ENCODE assay signal across 1 cellular context in the genomic region with DNA sequence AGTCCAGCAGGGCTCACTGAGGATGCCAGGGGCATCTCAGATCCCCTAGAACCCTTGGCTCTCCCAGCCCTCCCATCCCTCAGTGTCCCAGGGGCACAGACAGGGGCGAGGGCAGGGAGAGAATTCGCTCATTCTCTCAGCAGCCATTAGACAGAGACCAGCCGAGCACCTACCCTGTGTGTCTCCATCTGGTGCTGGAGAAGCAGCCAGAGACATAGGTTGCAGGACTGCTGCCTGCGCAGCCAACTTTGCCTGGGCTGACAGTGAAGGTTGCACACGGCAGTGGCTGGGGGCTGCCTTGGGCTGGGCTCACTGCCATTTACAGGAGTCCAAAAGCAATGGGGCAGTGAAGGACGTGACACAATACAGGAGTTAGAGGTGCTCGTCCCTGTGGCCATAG.
TF ChIP-seq lines count a peak whose summit lies in the region.

No MANE protein-coding gene starts in this region.

TF ChIP-seq in WTC11, 78 proteins besides CTCF, POLR2A, EP300 and RAD21 (continued from another document):
- TF ChIP-seq, protein P1, sequence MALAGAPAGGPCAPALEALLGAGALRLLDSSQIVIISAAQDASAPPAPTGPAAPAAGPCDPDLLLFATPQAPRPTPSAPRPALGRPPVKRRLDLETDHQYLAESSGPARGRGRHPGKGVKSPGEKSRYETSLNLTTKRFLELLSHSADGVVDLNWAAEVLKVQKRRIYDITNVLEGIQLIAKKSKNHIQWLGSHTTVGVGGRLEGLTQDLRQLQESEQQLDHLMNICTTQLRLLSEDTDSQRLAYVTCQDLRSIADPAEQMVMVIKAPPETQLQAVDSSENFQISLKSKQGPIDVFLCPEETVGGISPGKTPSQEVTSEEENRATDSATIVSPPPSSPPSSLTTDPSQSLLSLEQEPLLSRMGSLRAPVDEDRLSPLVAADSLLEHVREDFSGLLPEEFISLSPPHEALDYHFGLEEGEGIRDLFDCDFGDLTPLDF (CRISPR knock-in tag; IDR thresholded peaks at IDR 0.05) = no peak
- TF ChIP-seq JAZF1 (CRISPR knock-in tag; IDR thresholded peaks at IDR 0.05) (no peak), ZNF138 (CRISPR knock-in tag; conservative IDR thresholded peaks at IDR 0.05) (no peak), ZNF423 (CRISPR knock-in tag; IDR thresholded peaks at IDR 0.05) (no peak)
- TF ChIP-seq, protein P2, sequence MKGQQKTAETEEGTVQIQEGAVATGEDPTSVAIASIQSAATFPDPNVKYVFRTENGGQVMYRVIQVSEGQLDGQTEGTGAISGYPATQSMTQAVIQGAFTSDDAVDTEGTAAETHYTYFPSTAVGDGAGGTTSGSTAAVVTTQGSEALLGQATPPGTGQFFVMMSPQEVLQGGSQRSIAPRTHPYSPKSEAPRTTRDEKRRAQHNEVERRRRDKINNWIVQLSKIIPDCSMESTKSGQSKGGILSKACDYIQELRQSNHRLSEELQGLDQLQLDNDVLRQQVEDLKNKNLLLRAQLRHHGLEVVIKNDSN (CRISPR knock-in tag; IDR thresholded peaks at IDR 0.05) = no peak
- TF ChIP-seq, protein P3, sequence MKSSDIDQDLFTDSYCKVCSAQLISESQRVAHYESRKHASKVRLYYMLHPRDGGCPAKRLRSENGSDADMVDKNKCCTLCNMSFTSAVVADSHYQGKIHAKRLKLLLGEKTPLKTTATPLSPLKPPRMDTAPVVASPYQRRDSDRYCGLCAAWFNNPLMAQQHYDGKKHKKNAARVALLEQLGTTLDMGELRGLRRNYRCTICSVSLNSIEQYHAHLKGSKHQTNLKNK (CRISPR knock-in tag; IDR thresholded peaks at IDR 0.05) = no peak
- TF ChIP-seq, protein P4, sequence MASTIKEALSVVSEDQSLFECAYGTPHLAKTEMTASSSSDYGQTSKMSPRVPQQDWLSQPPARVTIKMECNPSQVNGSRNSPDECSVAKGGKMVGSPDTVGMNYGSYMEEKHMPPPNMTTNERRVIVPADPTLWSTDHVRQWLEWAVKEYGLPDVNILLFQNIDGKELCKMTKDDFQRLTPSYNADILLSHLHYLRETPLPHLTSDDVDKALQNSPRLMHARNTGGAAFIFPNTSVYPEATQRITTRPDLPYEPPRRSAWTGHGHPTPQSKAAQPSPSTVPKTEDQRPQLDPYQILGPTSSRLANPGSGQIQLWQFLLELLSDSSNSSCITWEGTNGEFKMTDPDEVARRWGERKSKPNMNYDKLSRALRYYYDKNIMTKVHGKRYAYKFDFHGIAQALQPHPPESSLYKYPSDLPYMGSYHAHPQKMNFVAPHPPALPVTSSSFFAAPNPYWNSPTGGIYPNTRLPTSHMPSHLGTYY (CRISPR knock-in tag; IDR thresholded peaks at IDR 0.05) = no peak
- TF ChIP-seq, protein P5, sequence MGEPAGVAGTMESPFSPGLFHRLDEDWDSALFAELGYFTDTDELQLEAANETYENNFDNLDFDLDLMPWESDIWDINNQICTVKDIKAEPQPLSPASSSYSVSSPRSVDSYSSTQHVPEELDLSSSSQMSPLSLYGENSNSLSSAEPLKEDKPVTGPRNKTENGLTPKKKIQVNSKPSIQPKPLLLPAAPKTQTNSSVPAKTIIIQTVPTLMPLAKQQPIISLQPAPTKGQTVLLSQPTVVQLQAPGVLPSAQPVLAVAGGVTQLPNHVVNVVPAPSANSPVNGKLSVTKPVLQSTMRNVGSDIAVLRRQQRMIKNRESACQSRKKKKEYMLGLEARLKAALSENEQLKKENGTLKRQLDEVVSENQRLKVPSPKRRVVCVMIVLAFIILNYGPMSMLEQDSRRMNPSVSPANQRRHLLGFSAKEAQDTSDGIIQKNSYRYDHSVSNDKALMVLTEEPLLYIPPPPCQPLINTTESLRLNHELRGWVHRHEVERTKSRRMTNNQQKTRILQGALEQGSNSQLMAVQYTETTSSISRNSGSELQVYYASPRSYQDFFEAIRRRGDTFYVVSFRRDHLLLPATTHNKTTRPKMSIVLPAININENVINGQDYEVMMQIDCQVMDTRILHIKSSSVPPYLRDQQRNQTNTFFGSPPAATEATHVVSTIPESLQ (CRISPR knock-in tag; IDR thresholded peaks at IDR 0.05) = no peak
